ENCODE assay signal across 1 cellular context in genomic region chrX:50430917-50431316, GRCh38.
TF ChIP-seq lines count a peak whose summit lies in the region.

No MANE protein-coding gene starts in this region.

TF ChIP-seq in HepG2, 621 proteins besides CTCF, POLR2A, EP300 and RAD21 (continued from another document):
- TF ChIP-seq TEF (CRISPR knock-in tag; IDR thresholded peaks at IDR 0.05): no peak
